Comparison of ENCODE assay signal across 9 cellular contexts in the genomic region with DNA sequence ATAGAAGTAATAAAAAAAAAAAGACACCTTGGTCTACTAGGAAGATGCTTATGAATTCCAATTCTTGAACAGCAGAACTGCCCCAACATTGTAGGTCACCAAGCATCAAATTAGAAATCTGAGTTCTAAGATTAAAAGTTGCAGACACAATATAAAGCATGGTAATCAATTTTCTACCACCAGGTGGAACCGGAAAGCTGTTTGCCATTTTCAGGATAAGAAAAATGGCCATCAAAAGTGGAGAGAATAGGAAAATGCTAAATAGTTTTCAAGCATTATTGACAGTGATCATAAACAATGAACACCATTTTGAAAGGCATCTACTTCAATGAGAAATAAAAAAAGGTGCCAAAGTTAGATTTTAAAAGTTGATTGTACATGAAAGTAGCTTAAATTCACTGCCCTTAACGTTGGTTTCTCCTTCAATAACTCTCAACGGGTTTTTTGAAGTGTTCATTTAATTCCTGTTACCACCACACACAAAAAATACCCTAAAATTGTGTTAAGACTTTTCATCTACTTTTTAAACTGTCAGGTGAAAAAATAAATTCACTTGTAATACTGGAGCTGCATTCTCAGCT.
DNase-seq lines count a peak whose midpoint lies in the region; ATAC-seq and TF ChIP-seq lines count a peak whose summit lies in the region.
"Had no signal": no experiment of that assay in that cellular context is flagged by ENCODE, and none has a peak within 500 bp of the region (broad histone marks: within the 10 kb centered on the region; RNA-seq: fewer than 3 reads in every experiment).

No MANE protein-coding gene starts in this region.

- H2BK15ac ChIP-seq in mesendoderm (replicated peaks; ENCODE audit: low read depth) = no peak overlapping the region

- H3K9me3 Mint-ChIP-seq in Calu3 (ENCODE audit: low read depth, unreplicated experiment) (no peaks in the 10 kb centered on the region), brain (peaks cover 0 to 5% (median 3%) of the 10 kb centered on the region in 5 experiments)

- H2BK5ac ChIP-seq in mesendoderm (ENCODE audit: low read length) = no peak overlapping the region

- no peak overlapping the region for H2AK5ac ChIP-seq in mesendoderm (ENCODE audit: low read length)

- H3K9ac ChIP-seq in mesendoderm (ENCODE audit: low read length) = no peak overlapping the region

- no peak overlapping the region for H2BK120ac ChIP-seq in mesendoderm (ENCODE audit: low read depth, low read length)

- no peak overlapping the region for H4K5ac ChIP-seq in mesendoderm (ENCODE audit: low read length)

- H4K8ac ChIP-seq in mesendoderm (ENCODE audit: low read depth, low read length) = no peak overlapping the region

- intact Hi-C loops in Calu3 (cut with micrococcal nuclease; ENCODE audit: unreplicated experiment) = loop anchor here (1.0 to 10.0 kb wide), 2 partner anchors 306 to 1000 kb away; no protein-coding TSS in a partner anchor

- H3K4me1 Mint-ChIP-seq in Calu3 (ENCODE audit: low read depth, unreplicated experiment) (no peaks in the 10 kb centered on the region), brain (no peaks in the 10 kb centered on the region)

- H3K36me3 Mint-ChIP-seq in Calu3 (ENCODE audit: insufficient read depth, unreplicated experiment) = no peaks in the 10 kb centered on the region
- H3K36me3 Mint-ChIP-seq in brain = peaks cover 8% of the 10 kb centered on the region

- H3K27me3 Mint-ChIP-seq in Calu3 (ENCODE audit: unreplicated experiment) (no peaks in the 10 kb centered on the region), brain (no peaks in the 10 kb centered on the region)

- H3K4me3 ChIP-seq in mesendoderm (ENCODE audit: low read length) = no peak overlapping the region
- H3K4me3 ChIP-seq: SK-N-MC had no signal

- DNase-seq in Calu3 (peak; percentile 16), mesendoderm (peak; percentile 11), islet precursor cell (no peak)
- DNase-seq in activated effector memory CD4-positive, alpha-beta T cell treated with anti-CD3 and anti-CD28 coated beads, Interleukin-2, amount 50 U/mL, for 16 hours = no peak

- no peaks in the 10 kb centered on the region for H3K79me2 ChIP-seq in mesendoderm (ENCODE audit: control insufficient read depth, insufficient read depth, low read length)

- H3K27ac ChIP-seq in mesendoderm (ENCODE audit: low read depth, low read length) = no peak overlapping the region
- H3K27ac ChIP-seq: SK-N-MC had no signal

- no TSS peak for BruUV-seq in Calu3 (replicated peaks; lab: Mats Ljungman, UMichigan)

- H3K56ac ChIP-seq in mesendoderm (ENCODE audit: low read length) = no peak overlapping the region

- no peak overlapping the region for H3K18ac ChIP-seq in mesendoderm (ENCODE audit: low read length)

- no peaks in the 10 kb centered on the region for H3K4me1 ChIP-seq in mesendoderm (ENCODE audit: control insufficient read depth, low read depth, low read length)

- no peak overlapping the region for H3K4me3 Mint-ChIP-seq in Calu3 (ENCODE audit: low read depth, unreplicated experiment)
- no peak overlapping the region for H3K4me3 Mint-ChIP-seq in brain

- H3K4ac ChIP-seq in mesendoderm (ENCODE audit: low read depth, low read length) = no peak overlapping the region

- WGBS in mesendoderm (ENCODE audit: extremely low coverage, insufficient coverage, low lambda C conversion rate) = no CpG with 5 or more reads among the region's 3 CpGs

- H3K4me2 ChIP-seq in mesendoderm (ENCODE audit: low read length) = no peak overlapping the region

- H3K36me3 ChIP-seq in mesendoderm (ENCODE audit: control insufficient read depth, insufficient read depth, low read length) = no peaks in the 10 kb centered on the region

- CTCF ChIA-PET in Calu3 (lab: Charles Lee) = interaction anchor here (0.6 to 3.2 kb wide), 4 partner anchors 18 to 306 kb away, joined by 3 to 27 read pairs (median 3); no protein-coding TSS in a partner anchor

- no peak overlapping the region for H3K23ac ChIP-seq in mesendoderm (ENCODE audit: low read length)

- no peaks in the 10 kb centered on the region for H3K79me1 ChIP-seq in mesendoderm (ENCODE audit: low read length)

- no peak for ATAC-seq in GM21576 (IDR thresholded peaks at IDR 0.05; ENCODE audit: unreplicated experiment)
- no peak for ATAC-seq in HG03175 (IDR thresholded peaks at IDR 0.05; ENCODE audit: unreplicated experiment)

- TF ChIP-seq CTCF in Calu3 (IDR thresholded peaks at IDR 0.05; ENCODE audit: unreplicated experiment) = peak; percentile 42
- peak; percentile 46 for TF ChIP-seq CTCF in LNCAP (IDR thresholded peaks at IDR 0.05)
- TF ChIP-seq CTCF in brain (conservative IDR thresholded peaks at IDR 0.05) = peak; percentile 52 to 59

- H3K27me3 ChIP-seq in mesendoderm (ENCODE audit: insufficient read depth, low read length, poor library complexity) = no peaks in the 10 kb centered on the region

- H3K27ac Mint-ChIP-seq in Calu3 (ENCODE audit: unreplicated experiment) (no peak overlapping the region), brain (no peak overlapping the region)

Comparison
In these comparisons a context has a peak if more than half of its experiments do, and no peak if none do; other contexts are left out.
1. DNase-seq: peak in Calu3 (single experiment) and mesendoderm (single experiment); none in activated effector memory CD4-positive, alpha-beta T cell treated with anti-CD3 and anti-CD28 coated beads, Interleukin-2, amount 50 U/mL, for 16 hours (single experiment) and islet precursor cell (single experiment).
2. Peak in every context shown above with its lines, with median percentiles within 50 percentile points of each other: CTCF ChIP-seq.